In genomic region chr11:72169046-72169445, GRCh38 we compare ENCODE assay signal across 16 cellular contexts. TPM values are rescaled to one million over a fixed set of nuclear protein-coding genes. Genes with fewer than 3 reads are reported as not detected.
"Had no signal": no experiment of that assay in that cellular context is flagged by ENCODE, and none has a peak within 500 bp of the region (broad histone marks: within the 10 kb centered on the region; RNA-seq: fewer than 3 reads in every experiment).

No MANE protein-coding gene starts in this region.

RNA-seq across cellular contexts. Expression of gene FOLR1, which starts 22.9 kb away (rescaled TPM):
- total RNA-seq: activated CD4-positive, alpha-beta memory T cell treated with anti-CD3 and anti-CD28 coated beads for 36 hours; activated CD4-positive, alpha-beta T cell treated with anti-CD3 and anti-CD28 coated beads for 36 hours; activated CD4-positive, alpha-beta T cell treated with anti-CD3 and anti-CD28 coated beads, Interleukin-2, amount 10 ng/mL, durations not matched to agents 24 days and 14 days; activated CD8-positive, alpha-beta memory T cell treated with anti-CD3 and anti-CD28 coated beads for 36 hours; activated CD8-positive, alpha-beta memory T cell treated with anti-CD3 and anti-CD28 coated beads, Interleukin-2, amount 10 ng/mL, durations not matched to agents 7 days and 5 days; activated CD8-positive, alpha-beta T cell treated with anti-CD3 and anti-CD28 coated beads, Interleukin-2, amount 10 ng/mL, durations not matched to agents 7 days and 5 days; activated naive CD4-positive, alpha-beta T cell treated with anti-CD3 and anti-CD28 coated beads for 36 hours; activated naive CD8-positive, alpha-beta T cell treated with anti-CD3 and anti-CD28 coated beads for 36 hours; activated T-helper 1 cell treated with anti-CD3 and anti-CD28 coated beads, Interleukin-12 subunit alpha, Interleukin-12 subunit beta, Interleukin-2, Interleukin-4 antibody, amounts not matched to agents 30 ng/mL and 10 ng/mL and 1 ng/mL, durations not matched to agents 14 hours and 24 hours and 36 hours; activated T-helper 2 cell treated with anti-CD3 and anti-CD28 coated beads, Interferon-gamma antibody, Interleukin-2, Interleukin-4, amounts not matched to agents 10 μg/mL and 5 μg/mL and 100 μg/mL, durations not matched to agents 14 hours and 24 hours and 36 hours; aorta; foreskin keratinocyte; gastrocnemius medialis; T-helper 1 cell treated with Interleukin-12 subunit alpha and Interleukin-12 subunit beta and Interleukin-4 antibody, amounts not matched to agents 30 ng/mL and 1 ng/mL, for 36 hours had no signal

RNA-seq across cellular contexts. Expression of gene FOLR3, which starts 33.5 kb away (rescaled TPM):
- total RNA-seq: activated CD4-positive, alpha-beta memory T cell treated with anti-CD3 and anti-CD28 coated beads for 36 hours; activated CD4-positive, alpha-beta T cell treated with anti-CD3 and anti-CD28 coated beads for 36 hours; activated CD4-positive, alpha-beta T cell treated with anti-CD3 and anti-CD28 coated beads, Interleukin-2, amount 10 ng/mL, durations not matched to agents 24 days and 14 days; activated CD8-positive, alpha-beta memory T cell treated with anti-CD3 and anti-CD28 coated beads for 36 hours; activated CD8-positive, alpha-beta memory T cell treated with anti-CD3 and anti-CD28 coated beads, Interleukin-2, amount 10 ng/mL, durations not matched to agents 7 days and 5 days; activated CD8-positive, alpha-beta T cell treated with anti-CD3 and anti-CD28 coated beads, Interleukin-2, amount 10 ng/mL, durations not matched to agents 7 days and 5 days; activated naive CD4-positive, alpha-beta T cell treated with anti-CD3 and anti-CD28 coated beads for 36 hours; activated naive CD8-positive, alpha-beta T cell treated with anti-CD3 and anti-CD28 coated beads for 36 hours; activated T-helper 1 cell treated with anti-CD3 and anti-CD28 coated beads, Interleukin-12 subunit alpha, Interleukin-12 subunit beta, Interleukin-2, Interleukin-4 antibody, amounts not matched to agents 30 ng/mL and 10 ng/mL and 1 ng/mL, durations not matched to agents 14 hours and 24 hours and 36 hours; body of pancreas; endodermal cell; T-helper 1 cell treated with Interleukin-12 subunit alpha and Interleukin-12 subunit beta and Interleukin-4 antibody, amounts not matched to agents 30 ng/mL and 1 ng/mL, for 36 hours had no signal

RNA-seq across cellular contexts. Expression of gene FOLR2, which starts 47.5 kb away (rescaled TPM):
- total RNA-seq: activated CD4-positive, alpha-beta memory T cell treated with anti-CD3 and anti-CD28 coated beads for 36 hours; activated CD4-positive, alpha-beta T cell treated with anti-CD3 and anti-CD28 coated beads for 36 hours; activated CD4-positive, alpha-beta T cell treated with anti-CD3 and anti-CD28 coated beads, Interleukin-2, amount 10 ng/mL, durations not matched to agents 24 days and 14 days; activated CD8-positive, alpha-beta memory T cell treated with anti-CD3 and anti-CD28 coated beads for 36 hours; activated CD8-positive, alpha-beta memory T cell treated with anti-CD3 and anti-CD28 coated beads, Interleukin-2, amount 10 ng/mL, durations not matched to agents 7 days and 5 days; activated CD8-positive, alpha-beta T cell treated with anti-CD3 and anti-CD28 coated beads, Interleukin-2, amount 10 ng/mL, durations not matched to agents 7 days and 5 days; activated naive CD4-positive, alpha-beta T cell treated with anti-CD3 and anti-CD28 coated beads for 36 hours; activated naive CD8-positive, alpha-beta T cell treated with anti-CD3 and anti-CD28 coated beads for 36 hours; activated T-helper 1 cell treated with anti-CD3 and anti-CD28 coated beads, Interleukin-12 subunit alpha, Interleukin-12 subunit beta, Interleukin-2, Interleukin-4 antibody, amounts not matched to agents 30 ng/mL and 10 ng/mL and 1 ng/mL, durations not matched to agents 14 hours and 24 hours and 36 hours; activated T-helper 2 cell treated with anti-CD3 and anti-CD28 coated beads, Interferon-gamma antibody, Interleukin-2, Interleukin-4, amounts not matched to agents 10 μg/mL and 5 μg/mL and 100 μg/mL, durations not matched to agents 14 hours and 24 hours and 36 hours; endodermal cell; foreskin keratinocyte; T-helper 1 cell treated with Interleukin-12 subunit alpha and Interleukin-12 subunit beta and Interleukin-4 antibody, amounts not matched to agents 30 ng/mL and 1 ng/mL, for 36 hours had no signal
